34 cellular contexts compared by ENCODE assay signal in the genomic region with DNA sequence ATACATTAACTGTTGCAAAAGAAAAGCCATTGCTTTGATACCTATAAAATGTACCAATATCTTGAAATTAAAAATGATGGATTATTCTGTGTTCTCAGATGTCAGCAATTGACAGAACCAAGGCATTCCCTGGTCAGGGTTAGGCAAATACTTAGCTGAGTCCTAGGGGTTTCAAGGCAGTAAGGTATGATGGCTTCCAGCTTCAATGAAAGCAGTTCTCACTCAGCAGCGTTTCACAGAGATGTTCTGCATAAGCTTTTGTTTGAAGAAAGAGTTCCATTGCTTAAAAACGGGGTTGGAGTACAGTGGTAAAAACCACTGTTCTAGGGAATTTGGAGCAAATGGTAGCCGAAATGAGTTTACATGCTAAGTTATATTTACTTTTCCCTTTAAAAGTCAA. TPM values are rescaled to one million over a fixed set of nuclear protein-coding genes. Genes with fewer than 3 reads are reported as not detected.
"Had no signal": no experiment of that assay in that cellular context is flagged by ENCODE, and none has a peak within 500 bp of the region (broad histone marks: within the 10 kb centered on the region; RNA-seq: fewer than 3 reads in every experiment).

No MANE protein-coding gene starts in this region.

- H3K4me1 Mint-ChIP-seq: activated T-helper 17 cell treated with anti-CD3 and anti-CD28 coated beads, Interleukin-2, amount 50 U/mL, for 72 hours; naive B cell; stimulated activated memory B cell treated with anti-CD40 and anti-IgM and Interleukin-4, amounts not matched to agents 10 μg/mL and 1 μg/mL and 100 μg/mL, for 72 hours had no signal

- H3K27me3 ChIP-seq: brain microvascular endothelial cell, dorsolateral prefrontal cortex, gastrocnemius medialis, pancreas, sigmoid colon, thyroid gland, upper lobe of right lung had no signal

- H3K4me3 Mint-ChIP-seq: activated CD4-positive, alpha-beta memory T cell treated with anti-CD3 and anti-CD28 coated beads, Interleukin-2, amount 10 ng/mL, durations not matched to agents 7 days and 5 days; activated CD4-positive, alpha-beta T cell treated with anti-CD3 and anti-CD28 coated beads, Interleukin-2, amount 10 ng/mL, durations not matched to agents 7 days and 5 days; activated T-cell treated with anti-CD3 and anti-CD28 coated beads, Interleukin-2, amount 50 U/mL, for 24 hours; activated T-helper 17 cell treated with anti-CD3 and anti-CD28 coated beads, Interleukin-2, amount 50 U/mL, for 72 hours; effector memory CD8-positive, alpha-beta T cell; mesothelial cell of epicardium; naive B cell; stimulated activated memory B cell treated with anti-CD40 and anti-IgM and Interleukin-4, amounts not matched to agents 10 μg/mL and 1 μg/mL and 100 μg/mL, for 72 hours; stimulated activated naive CD8-positive, alpha-beta T cell treated with anti-CD3 and anti-CD28 coated beads, Interleukin-15, amount 100 ng/mL, for 72 hours had no signal

- H3K27me3 Mint-ChIP-seq: stimulated activated naive CD8-positive, alpha-beta T cell treated with anti-CD3 and anti-CD28 coated beads, Interleukin-15, amount 100 ng/mL, for 72 hours had no signal

- DNase-seq: activated CD4-positive, alpha-beta memory T cell treated with anti-CD3 and anti-CD28 coated beads, Interleukin-2, amount 10 ng/mL, durations not matched to agents 7 days and 5 days; activated CD4-positive, alpha-beta T cell treated with anti-CD3 and anti-CD28 coated beads for 1 hour; activated CD4-positive, alpha-beta T cell treated with anti-CD3 and anti-CD28 coated beads, Interleukin-2, amount 10 ng/mL, durations not matched to agents 7 days and 5 days; activated CD8-positive, alpha-beta memory T cell treated with anti-CD3 and anti-CD28 coated beads, Interleukin-2, amount 50 U/mL, for 48 hours; activated gamma-delta T cell treated with Interleukin-2 at 50 U/mL for 16 hours; activated naive CD4-positive, alpha-beta T cell treated with anti-CD3 and anti-CD28 coated beads, Interleukin-2, amount 50 U/mL, for 16 hours; activated T-cell treated with anti-CD3 and anti-CD28 coated beads, Interleukin-2, amount 50 U/mL, for 24 hours; amniotic stem cell; brain microvascular endothelial cell; dorsolateral prefrontal cortex; effector memory CD8-positive, alpha-beta T cell; erythroblast; gastrocnemius medialis; glutamatergic neuron; islet precursor cell; left colon; naive B cell; nucleus accumbens; pancreas; psoas muscle; sigmoid colon; small intestine; stimulated activated CD4-positive, alpha-beta T cell treated with anti-CD3 and anti-CD28 coated beads, Interleukin-4, amount 100 ng/mL, for 24 hours; stimulated activated naive CD8-positive, alpha-beta T cell treated with anti-CD3 and anti-CD28 coated beads, Interleukin-15, amount 100 ng/mL, for 72 hours; substantia nigra; T-helper 9 cell; thyroid gland; upper lobe of right lung had no signal

- H3K36me3 ChIP-seq: brain microvascular endothelial cell, gastrocnemius medialis, pancreas, sigmoid colon, thyroid gland, upper lobe of right lung had no signal

- H3K4me1 ChIP-seq: gastrocnemius medialis, psoas muscle, sigmoid colon, thyroid gland, upper lobe of right lung had no signal

- H3K9me3 ChIP-seq: pancreas, thyroid gland had no signal

- H3K4me3 ChIP-seq: coronary artery, dorsolateral prefrontal cortex, gastrocnemius medialis, pancreas, psoas muscle, sigmoid colon, thyroid gland, upper lobe of right lung had no signal

- H3K27ac ChIP-seq: brain microvascular endothelial cell, coronary artery, dorsolateral prefrontal cortex, gastrocnemius medialis, psoas muscle, sigmoid colon, thyroid gland, upper lobe of right lung had no signal

- H3K27ac Mint-ChIP-seq: activated CD4-positive, alpha-beta memory T cell treated with anti-CD3 and anti-CD28 coated beads, Interleukin-2, amount 10 ng/mL, durations not matched to agents 7 days and 5 days; activated CD4-positive, alpha-beta T cell treated with anti-CD3 and anti-CD28 coated beads, Interleukin-2, amount 10 ng/mL, durations not matched to agents 7 days and 5 days; activated T-cell treated with anti-CD3 and anti-CD28 coated beads, Interleukin-2, amount 50 U/mL, for 24 hours; activated T-helper 17 cell treated with anti-CD3 and anti-CD28 coated beads, Interleukin-2, amount 50 U/mL, for 72 hours; effector memory CD8-positive, alpha-beta T cell; mesothelial cell of epicardium; naive B cell; stimulated activated memory B cell treated with anti-CD40 and anti-IgM and Interleukin-4, amounts not matched to agents 10 μg/mL and 1 μg/mL and 100 μg/mL, for 72 hours; stimulated activated naive CD8-positive, alpha-beta T cell treated with anti-CD3 and anti-CD28 coated beads, Interleukin-15, amount 100 ng/mL, for 72 hours had no signal

- FAIRE-seq: astrocyte, pancreas had no signal

RNA-seq across cellular contexts. Expression of gene ACADL, which starts 37.1 kb away (rescaled TPM):
- total RNA-seq: activated CD4-positive, alpha-beta memory T cell treated with anti-CD3 and anti-CD28 coated beads, Interleukin-2, amount 10 ng/mL, durations not matched to agents 7 days and 5 days; activated CD4-positive, alpha-beta T cell treated with anti-CD3 and anti-CD28 coated beads, Interleukin-2, amount 10 ng/mL, durations not matched to agents 7 days and 5 days; activated T-helper 17 cell treated with anti-CD3 and anti-CD28 coated beads, Interleukin-2, amount 50 U/mL, for 72 hours had no signal
- polyA plus RNA-seq: neural cell had no signal
